ENCODE assay signal across 24 cellular contexts in the genomic region with DNA sequence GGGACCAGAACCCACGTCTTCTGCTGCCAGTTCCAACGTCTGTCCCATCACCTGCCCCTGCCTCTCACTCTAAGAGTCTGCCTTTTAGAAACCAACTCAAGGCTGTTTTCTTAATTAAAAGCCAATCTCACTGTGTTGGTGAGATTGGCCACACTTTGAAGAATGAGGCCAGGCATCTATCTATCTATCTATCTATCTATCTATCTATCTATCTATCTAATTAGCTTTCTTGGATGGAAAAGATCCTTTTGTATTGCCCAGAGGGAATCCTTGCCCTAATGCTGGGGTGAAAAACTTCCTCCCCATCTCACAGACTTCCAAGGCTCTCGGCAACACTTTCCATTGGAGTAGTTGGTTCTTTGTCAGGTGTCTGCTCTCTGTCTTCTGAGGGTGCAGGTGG. TPM values are rescaled to one million over a fixed set of nuclear protein-coding genes. Genes with fewer than 3 reads are reported as not detected.
DNase-seq lines count a peak whose midpoint lies in the region; ATAC-seq, FAIRE-seq and TF ChIP-seq lines count a peak whose summit lies in the region.
"Had no signal": no experiment of that assay in that cellular context is flagged by ENCODE, and none has a peak within 500 bp of the region (broad histone marks: within the 10 kb centered on the region; RNA-seq: fewer than 3 reads in every experiment).

No MANE protein-coding gene starts in this region.

- TF ChIP-seq POLR2A in heart left ventricle (IDR thresholded peaks at IDR 0.05) (no peak), K562 (conservative IDR thresholded peaks at IDR 0.05) (no peak), uterus (IDR thresholded peaks at IDR 0.05) (no peak)

- CTCF ChIA-PET in K562 (lab: Yijun Ruan, JAX; ENCODE audit: low intra/inter-chr PET ratio): no interaction called here

- no peak overlapping the region for H2AFZ ChIP-seq in K562 (ENCODE audit: low read depth, low read length)

- no peak for FAIRE-seq in K562 (lab: Jason Lieb, UNC)
- FAIRE-seq in GM19239 (lab: Jason Lieb, UNC): no peak
- FAIRE-seq: GM18507, RCC 7860 had no signal

- H3K27ac ChIP-seq in heart left ventricle (peak overlapping the region in 11 of 12 donors; percentile 4 to 92 (median 81)), K562 (ENCODE audit: extremely low read depth, low read depth, low read length) (no peak overlapping the region), psoas muscle (peak overlapping the region; percentile 30), uterus (peak overlapping the region; percentile 50 to 78)
- H3K27ac ChIP-seq: C4-2B had no signal

- H3K27me3 ChIP-seq in heart left ventricle (no peaks in the 10 kb centered on the region), K562 (ENCODE audit: control insufficient read depth in 2 of 2, insufficient read depth in 2 of 2, low read length in 2 of 2) (no peaks in the 10 kb centered on the region), psoas muscle (ENCODE audit: insufficient read depth in 3 of 3, low read length in 2 of 3) (peaks cover 0 to 5% (median 3%) of the 10 kb centered on the region in 3 donors), uterus (no peaks in the 10 kb centered on the region)

- intact Hi-C loops in heart left ventricle (cut with DNase I) (loop anchor here in 4 of 10 donors (5.0 to 10.0 kb wide), 3 partner anchors 37 to 110 kb away; no protein-coding TSS in a partner anchor), Right ventricle myocardium inferior (cut with DNase I) (loop anchor here (2.0 to 10.0 kb wide), 2 partner anchors 44 to 80 kb away; a partner anchor contains a TSS), K562 (cut with micrococcal nuclease) (loop anchor here (5.0 kb wide), 1 partner anchor 212 kb away; no protein-coding TSS in a partner anchor), psoas muscle (cut with DNase I) (no loop called here), uterus (cut with DNase I; ENCODE audit: low total_unique reads) (no loop called here)

- no peak for TF ChIP-seq EP300 in K562 (IDR thresholded peaks at IDR 0.05; ENCODE audit: low read length)

- no peaks in the 10 kb centered on the region for H4K20me1 ChIP-seq in K562 (replicated peaks; ENCODE audit: control insufficient read depth, insufficient read depth, low read length)

- H3K9ac ChIP-seq in K562 (ENCODE audit: insufficient read depth in 1 of 2, low read depth in 2 of 2, low read length in 2 of 2): no peak overlapping the region

- no peak for DNase-seq in heart left ventricle
- DNase-seq in Right ventricle myocardium inferior (ENCODE audit: missing footprints): no peak
- no peak for DNase-seq in K562 (ENCODE audit: extremely low read depth in 1 of 4, low spot score in 3 of 4)
- DNase-seq in psoas muscle: no peak
- no peak for DNase-seq in uterus
- DNase-seq in RPMI8226: no peak
- no peak for DNase-seq in NCI-H526 (lab: John Stamatoyannopoulos, UW)
- no peak for DNase-seq in GM19239 (ENCODE audit: insufficient read length, low spot score)
- DNase-seq: 8988T; Calu3; CD8-positive, alpha-beta memory T cell; DMS153; Karpas-422; MV-4-11; NCI-H1105 treated with DMSO at 0.1 percent for 48 hours; NCI-H2029 treated with DMSO at 0.1 percent for 48 hours; NCI-H2171; NCI-H345; NCI-H524; OCI-M1; SHP77 had no signal

- no TSS peak for BruUV-seq in K562 (replicated peaks; lab: Mats Ljungman, UMichigan)

- peaks cover 0 to 5% (median 0%) of the 10 kb centered on the region in 12 donors for H3K9me3 ChIP-seq in heart left ventricle
- H3K9me3 ChIP-seq in K562 (replicated peaks; ENCODE audit: control insufficient read depth, insufficient read depth, low read depth, low read length): peaks cover 4% of the 10 kb centered on the region; the same call in 1 of the 2 replicates
- H3K9me3 ChIP-seq in psoas muscle: no peaks in the 10 kb centered on the region
- H3K9me3 ChIP-seq in uterus: no peaks in the 10 kb centered on the region

- H3K4me2 ChIP-seq in K562 (ENCODE audit: insufficient read depth, low read length): no peak overlapping the region

- ATAC-seq in heart left ventricle (no peak), Right ventricle myocardium inferior (no peak), K562 (no peak), psoas muscle (no peak)

- H3K4me1 ChIP-seq in heart left ventricle: peaks cover 4 to 92% (median 66%) of the 10 kb centered on the region in 12 donors
- peaks cover 0 to 34% of the 10 kb centered on the region in 2 experiments; a peak in 3 of 5 replicates for H3K4me1 ChIP-seq in K562 (replicated peaks in 1 of 2; ENCODE audit: control insufficient read depth in 2 of 2, insufficient read depth in 2 of 2, low read length in 2 of 2)
- H3K4me1 ChIP-seq in psoas muscle: peaks cover 7% of the 10 kb centered on the region
- no peaks in the 10 kb centered on the region for H3K4me1 ChIP-seq in uterus

- no peaks in the 10 kb centered on the region for H3K36me3 ChIP-seq in heart left ventricle
- H3K36me3 ChIP-seq in K562 (ENCODE audit: control insufficient read depth, insufficient read depth, low read length): no peaks in the 10 kb centered on the region
- H3K36me3 ChIP-seq in psoas muscle (ENCODE audit: insufficient read depth in 1 of 2, low read depth in 1 of 2): no peaks in the 10 kb centered on the region
- no peaks in the 10 kb centered on the region for H3K36me3 ChIP-seq in uterus

- in situ Hi-C loops in K562 (cut with MboI): no loop called here

- no peaks in the 10 kb centered on the region for H3K79me2 ChIP-seq in K562 (ENCODE audit: control insufficient read depth, insufficient read depth, low read length)

- no peak for TF ChIP-seq CTCF in heart left ventricle (IDR thresholded peaks at IDR 0.05)
- TF ChIP-seq CTCF in K562 (IDR thresholded peaks at IDR 0.05 in 2 of 3, conservative IDR thresholded peaks at IDR 0.05 in 1 of 3; ENCODE audit: insufficient read depth in 2 of 3, low read depth in 1 of 3, low read length in 3 of 3): no peak
- TF ChIP-seq CTCF in psoas muscle (IDR thresholded peaks at IDR 0.05): no peak
- TF ChIP-seq CTCF in uterus (IDR thresholded peaks at IDR 0.05): no peak

- no peaks in the 10 kb centered on the region for H3K9me1 ChIP-seq in K562 (ENCODE audit: control insufficient read depth, insufficient read depth, low read length)

- H3K4me3 ChIP-seq in heart left ventricle: no peak overlapping the region
- H3K4me3 ChIP-seq in K562: no peak overlapping the region
- H3K4me3 ChIP-seq in psoas muscle: no peak overlapping the region
- H3K4me3 ChIP-seq in uterus: no peak overlapping the region

- no peak for TF ChIP-seq RAD21 in K562 (CRISPR knock-in tag; conservative IDR thresholded peaks at IDR 0.05 in 1 of 2, IDR thresholded peaks at IDR 0.05 in 1 of 2)

- 82 to 91% (median 89%) methylated on average over 3 of the region's 3 CpGs for WGBS in heart left ventricle, 4 donors
- WGBS in K562 (ENCODE audit: insufficient coverage, low coverage, missing lambda C conversion rate): 88% methylated on average over 3 of the region's 3 CpGs
- 47 to 66% (median 49%) methylated on average over 3 of the region's 3 CpGs for WGBS in psoas muscle, 3 donors

- POLR2A ChIA-PET in K562 (lab: Yijun Ruan, JAX): interaction anchor here (0.7 to 1.0 kb wide), 2 partner anchors 10 to 299 kb away, joined by 4 to 5 read pairs; no protein-coding TSS in a partner anchor

TF ChIP-seq in K562, 482 proteins besides CTCF, POLR2A, EP300 and RAD21:
- TF ChIP-seq ZBTB8A (IDR thresholded peaks at IDR 0.05; ENCODE audit: partially characterized antibody) (no peak), DACH1 (IDR thresholded peaks at IDR 0.05; ENCODE audit: partially characterized antibody) (peak; percentile 93), SAFB2 (IDR thresholded peaks at IDR 0.05; ENCODE audit: borderline replicate concordance, low read depth, low read length, severe bottlenecking) (no peak)

RNA-seq across cellular contexts. Expression of a gene that starts 57.8 kb away (rescaled TPM):
- total RNA-seq in heart left ventricle (1 to 10 TPM in 3 of 9 donors, under 1 TPM in 6; 0.25 to 4.7 (median 0.70) TPM), Right ventricle myocardium inferior (0.54 TPM), K562 (2014; rRNA removed) (36.3 and 39.1 TPM in 2 replicates), K562 (2014; rRNA removed; fragmentation: Illumina TruSeq; extraction: Trizol) (44.2 and 51.1 TPM in 2 replicates), K562 (2015; rRNA removed; fragmentation: Illumina TruSeq; extraction: Trizol) (43.6 and 46.8 TPM in 2 replicates), K562 (2021) (38.1 and 39.3 TPM in 2 replicates), psoas muscle (under 1 TPM in 3 of 4 donors, not detected in 1; 0.29 to 0.32 (median 0.32) TPM), uterus (1 to 10 TPM in 2 of 4 donors, under 1 TPM in 1, not detected in 1; 0.29 to 9.3 (median 2.5) TPM)
- polyA plus RNA-seq in heart left ventricle (under 1 TPM; 0.23 to 0.32 TPM), K562 (2011; rRNA removed) (82.9 and 86.6 TPM in 2 replicates), K562 (2014; fragmentation: Illumina TruSeq; extraction: Trizol) (42.4 and 45.3 TPM in 2 replicates), K562 (2014; fragmentation: Nextera tagmentation; extraction: Ambion mirVana) (10 to 100 TPM; 29.7 to 33.7 TPM), K562 (2014; rRNA removed) (45.6 and 49.4 TPM in 2 replicates), psoas muscle (under 1 TPM; 0.12 to 0.27 (median 0.13) TPM)
- total RNA-seq in K562 (2011; cell fraction: chromatin; rRNA removed; ENCODE audit: low replicate concordance): 99.2 and 173 TPM in 2 replicates
- total RNA-seq in K562 (2011; cell fraction: nucleolus; rRNA removed): 75.7 and 81.2 TPM in 2 replicates
- 101 and 122 TPM in 2 replicates for total RNA-seq in K562 (2011; cell fraction: nucleoplasm; rRNA removed)
- polyA plus RNA-seq in K562 (2011; cell fraction: cytosol; rRNA removed): 28.4 and 41.1 TPM in 2 replicates
- polyA plus RNA-seq in K562 (2011; cell fraction: nucleus; rRNA removed): 163 and 207 TPM in 2 replicates
- 37.8 and 58.5 TPM in 2 replicates for polyA plus RNA-seq in K562 (2012)
- polyA minus RNA-seq in K562 (2011; rRNA and poly(A)+ RNA removed): 35.3 and 36.9 TPM in 2 replicates
- 12.0 and 15.8 TPM in 2 replicates for polyA minus RNA-seq in K562 (2011; cell fraction: cytosol; rRNA and poly(A)+ RNA removed)
- 32.7 and 49.1 TPM in 2 replicates for polyA minus RNA-seq in K562 (2011; cell fraction: nucleus; rRNA and poly(A)+ RNA removed)

Comparison
In these comparisons a context has a peak if more than half of its experiments do, and no peak if none do; other contexts are left out.
1. intact Hi-C loops: an anchor here in Right ventricle myocardium inferior (2.0 to 10.0 kb wide) and K562 (5.0 kb wide); none called in psoas muscle and uterus.